14 cellular contexts compared by ENCODE assay signal in the genomic region with DNA sequence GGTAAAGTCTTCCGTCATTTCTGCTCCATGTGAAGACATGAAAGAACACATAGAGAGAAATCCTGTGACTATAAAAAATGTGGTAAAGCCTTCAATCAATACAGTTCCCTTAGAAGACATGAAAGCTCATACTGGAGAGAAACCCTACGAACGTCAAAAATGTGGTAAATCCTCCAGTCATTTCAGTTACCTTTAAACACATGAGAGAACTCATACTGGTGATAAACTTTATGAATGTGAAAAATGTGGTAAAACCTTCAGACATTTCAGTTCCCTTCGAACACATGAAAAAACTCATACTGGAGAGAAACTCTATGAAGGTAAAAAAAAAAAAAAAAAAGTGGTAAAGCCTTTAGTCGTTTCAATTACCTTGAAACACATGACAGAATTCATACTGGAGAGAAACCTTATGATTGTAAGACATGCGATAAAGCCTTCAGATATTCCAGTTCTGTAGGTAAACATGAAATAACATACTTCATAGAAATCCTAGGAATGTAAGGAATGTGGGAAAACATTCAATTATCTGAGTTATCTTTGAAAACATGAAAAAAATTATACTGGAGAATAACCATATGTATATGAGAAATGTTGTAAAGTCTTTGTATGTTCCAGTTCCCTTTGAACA.
DNase-seq lines count a peak whose midpoint lies in the region; ATAC-seq and TF ChIP-seq lines count a peak whose summit lies in the region.
"Had no signal": no experiment of that assay in that cellular context is flagged by ENCODE, and none has a peak within 500 bp of the region (broad histone marks: within the 10 kb centered on the region; RNA-seq: fewer than 3 reads in every experiment).

No MANE protein-coding gene starts in this region.

- no peaks in the 10 kb centered on the region for H3K4me1 ChIP-seq in HEK293 (ENCODE audit: control insufficient read depth, insufficient read depth, low read length)
- H3K4me1 ChIP-seq: BLaER1, Caco-2, HAP-1 had no signal

- TF ChIP-seq CTCF in HEK293 (tag by site-specific recombination; IDR thresholded peaks at IDR 0.05) (no peak), endothelial cell (IDR thresholded peaks at IDR 0.05; ENCODE audit: unreplicated experiment) (no peak)

- H3K4me3 Mint-ChIP-seq in endothelial cell (ENCODE audit: unreplicated experiment) = peak overlapping the region; percentile 56
- H3K4me3 Mint-ChIP-seq: CD8-positive, alpha-beta memory T cell had no signal

- ATAC-seq in left ventricle myocardium superior (no peak), GM21423 (IDR thresholded peaks at IDR 0.05; ENCODE audit: unreplicated experiment) (no peak)

- no peaks in the 10 kb centered on the region for H3K9me3 ChIP-seq in HEK293 (ENCODE audit: control insufficient read depth, insufficient read depth, low read depth, low read length)
- H3K9me3 ChIP-seq: HAP-1 had no signal

- no peaks in the 10 kb centered on the region for H3K9me3 Mint-ChIP-seq in endothelial cell (ENCODE audit: unreplicated experiment)

- H3K4me3 ChIP-seq in HEK293 (ENCODE audit: low read depth, low read length) = no peak overlapping the region
- H3K4me3 ChIP-seq: BLaER1, HAP-1 had no signal

- intact Hi-C loops in left ventricle myocardium superior (cut with micrococcal nuclease) = no loop called here

- H3K36me3 Mint-ChIP-seq in endothelial cell (ENCODE audit: low read depth, unreplicated experiment) = peaks cover 57% of the 10 kb centered on the region

- H3K27me3 Mint-ChIP-seq in endothelial cell (ENCODE audit: unreplicated experiment) = no peaks in the 10 kb centered on the region
- H3K27me3 Mint-ChIP-seq: CD8-positive, alpha-beta memory T cell had no signal

- CTCF ChIA-PET in HEK293 (lab: Yijun Ruan, JAX) = no interaction called here

- H3K4me1 Mint-ChIP-seq in endothelial cell (ENCODE audit: unreplicated experiment) = peaks cover 16% of the 10 kb centered on the region

- no peak overlapping the region for H3K27ac Mint-ChIP-seq in endothelial cell (ENCODE audit: unreplicated experiment)
- H3K27ac Mint-ChIP-seq: CD8-positive, alpha-beta memory T cell had no signal

- H3K36me3 ChIP-seq in HEK293 (ENCODE audit: control insufficient read depth in 2 of 2, insufficient read depth in 1 of 2, low read length in 2 of 2) = peaks cover 52 to 71% of the 10 kb centered on the region in 2 experiments

- DNase-seq in amniotic epithelial cell (ENCODE audit: low read depth) (peak; percentile 2), endothelial cell (ENCODE audit: low spot score) (no peak), NCI-H526 treated with DMSO at 0.1 percent for 48 hours (lab: John Stamatoyannopoulos, UW) (no peak), left ventricle myocardium superior (no peak)
- DNase-seq: Caco-2; CD8-positive, alpha-beta memory T cell; DND-41; GF-D8; GOT3; Kasumi-1 had no signal

- H3K27ac ChIP-seq in HEK293 (ENCODE audit: extremely low read depth, low read depth, low read length) = no peak overlapping the region
- H3K27ac ChIP-seq: BLaER1 had no signal

- POLR2A ChIA-PET in HEK293 (lab: Yijun Ruan, JAX) = no interaction called here

TF ChIP-seq in HEK293, 187 proteins besides CTCF, POLR2A, EP300 and RAD21:
- no peak for TF ChIP-seq OSR2 (tag by site-specific recombination; IDR thresholded peaks at IDR 0.05)
- TF ChIP-seq ZEB2 (tag by site-specific recombination; IDR thresholded peaks at IDR 0.05) = no peak
- TF ChIP-seq, protein P1, sequence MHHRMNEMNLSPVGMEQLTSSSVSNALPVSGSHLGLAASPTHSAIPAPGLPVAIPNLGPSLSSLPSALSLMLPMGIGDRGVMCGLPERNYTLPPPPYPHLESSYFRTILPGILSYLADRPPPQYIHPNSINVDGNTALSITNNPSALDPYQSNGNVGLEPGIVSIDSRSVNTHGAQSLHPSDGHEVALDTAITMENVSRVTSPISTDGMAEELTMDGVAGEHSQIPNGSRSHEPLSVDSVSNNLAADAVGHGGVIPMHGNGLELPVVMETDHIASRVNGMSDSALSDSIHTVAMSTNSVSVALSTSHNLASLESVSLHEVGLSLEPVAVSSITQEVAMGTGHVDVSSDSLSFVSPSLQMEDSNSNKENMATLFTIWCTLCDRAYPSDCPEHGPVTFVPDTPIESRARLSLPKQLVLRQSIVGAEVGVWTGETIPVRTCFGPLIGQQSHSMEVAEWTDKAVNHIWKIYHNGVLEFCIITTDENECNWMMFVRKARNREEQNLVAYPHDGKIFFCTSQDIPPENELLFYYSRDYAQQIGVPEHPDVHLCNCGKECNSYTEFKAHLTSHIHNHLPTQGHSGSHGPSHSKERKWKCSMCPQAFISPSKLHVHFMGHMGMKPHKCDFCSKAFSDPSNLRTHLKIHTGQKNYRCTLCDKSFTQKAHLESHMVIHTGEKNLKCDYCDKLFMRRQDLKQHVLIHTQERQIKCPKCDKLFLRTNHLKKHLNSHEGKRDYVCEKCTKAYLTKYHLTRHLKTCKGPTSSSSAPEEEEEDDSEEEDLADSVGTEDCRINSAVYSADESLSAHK (tag by site-specific recombination; IDR thresholded peaks at IDR 0.05) = no peak
- no peak for TF ChIP-seq ZNF350 (tag by site-specific recombination; IDR thresholded peaks at IDR 0.05)
- no peak for TF ChIP-seq SP7 (tag by site-specific recombination; IDR thresholded peaks at IDR 0.05)
- TF ChIP-seq ZNF274 (IDR thresholded peaks at IDR 0.05; ENCODE audit: low read length) = no peak
- 0 out of 2 replicates have a peak, but pooled peaks have one; percentile 15 for TF ChIP-seq ZNF274 (tag by site-specific recombination; IDR thresholded peaks at IDR 0.05; ENCODE audit: borderline replicate concordance)
- TF ChIP-seq ZNF664 (tag by site-specific recombination; IDR thresholded peaks at IDR 0.05) = no peak
- TF ChIP-seq SETDB1 (IDR thresholded peaks at IDR 0.05; ENCODE audit: insufficient read length, low read length) = peak; percentile 80
- TF ChIP-seq, protein P2, sequence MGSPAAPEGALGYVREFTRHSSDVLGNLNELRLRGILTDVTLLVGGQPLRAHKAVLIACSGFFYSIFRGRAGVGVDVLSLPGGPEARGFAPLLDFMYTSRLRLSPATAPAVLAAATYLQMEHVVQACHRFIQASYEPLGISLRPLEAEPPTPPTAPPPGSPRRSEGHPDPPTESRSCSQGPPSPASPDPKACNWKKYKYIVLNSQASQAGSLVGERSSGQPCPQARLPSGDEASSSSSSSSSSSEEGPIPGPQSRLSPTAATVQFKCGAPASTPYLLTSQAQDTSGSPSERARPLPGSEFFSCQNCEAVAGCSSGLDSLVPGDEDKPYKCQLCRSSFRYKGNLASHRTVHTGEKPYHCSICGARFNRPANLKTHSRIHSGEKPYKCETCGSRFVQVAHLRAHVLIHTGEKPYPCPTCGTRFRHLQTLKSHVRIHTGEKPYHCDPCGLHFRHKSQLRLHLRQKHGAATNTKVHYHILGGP (tag by site-specific recombination; IDR thresholded peaks at IDR 0.05) = no peak
- no peak for TF ChIP-seq ZNF747 (tag by site-specific recombination; IDR thresholded peaks at IDR 0.05)
- no peak for TF ChIP-seq ZNF48 (tag by site-specific recombination; IDR thresholded peaks at IDR 0.05)
- no peak for TF ChIP-seq FEZF1 (tag by site-specific recombination; IDR thresholded peaks at IDR 0.05)
- no peak for TF ChIP-seq ZNF658 (tag by site-specific recombination; IDR thresholded peaks at IDR 0.05)
